1 cellular context compared by ENCODE assay signal in the genomic region with DNA sequence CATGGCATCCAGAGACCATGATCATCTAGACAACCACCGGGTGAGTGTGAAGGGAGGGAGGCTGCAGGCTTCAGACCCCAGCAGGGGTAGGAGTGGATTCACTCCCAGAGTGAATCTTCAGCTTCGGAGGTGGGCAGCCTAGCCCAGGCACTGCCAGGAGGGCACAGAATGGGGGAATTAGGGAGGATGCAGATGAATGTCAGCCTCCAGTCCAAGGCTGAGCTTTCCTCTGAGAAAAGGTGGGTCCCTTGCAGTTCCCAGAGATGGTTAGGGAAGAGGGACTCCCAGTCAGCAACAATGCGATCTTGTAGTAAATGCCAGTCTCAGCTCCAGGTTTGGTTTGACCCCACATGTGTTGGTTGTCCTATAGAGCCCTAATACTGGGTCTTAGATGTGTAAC.
TF ChIP-seq lines count a peak whose summit lies in the region.

No MANE protein-coding gene starts in this region.

TF ChIP-seq in K562, 482 proteins besides CTCF, POLR2A, EP300 and RAD21:
- TF ChIP-seq CBX3 (IDR thresholded peaks at IDR 0.05; ENCODE audit: borderline replicate concordance in 1 of 2, low read length in 2 of 2) (peak in 1 of 2 experiments; percentile 61; a peak in 1 of 3 replicates), POLR2AphosphoS2 (IDR thresholded peaks at IDR 0.05; ENCODE audit: low read length) (no peak), CBX5 (IDR thresholded peaks at IDR 0.05; ENCODE audit: borderline replicate concordance, low read depth) (peak; percentile 56; the same call in 1 of the 2 replicates)
